Comparison of ENCODE assay signal across 9 cellular contexts in the genomic region with DNA sequence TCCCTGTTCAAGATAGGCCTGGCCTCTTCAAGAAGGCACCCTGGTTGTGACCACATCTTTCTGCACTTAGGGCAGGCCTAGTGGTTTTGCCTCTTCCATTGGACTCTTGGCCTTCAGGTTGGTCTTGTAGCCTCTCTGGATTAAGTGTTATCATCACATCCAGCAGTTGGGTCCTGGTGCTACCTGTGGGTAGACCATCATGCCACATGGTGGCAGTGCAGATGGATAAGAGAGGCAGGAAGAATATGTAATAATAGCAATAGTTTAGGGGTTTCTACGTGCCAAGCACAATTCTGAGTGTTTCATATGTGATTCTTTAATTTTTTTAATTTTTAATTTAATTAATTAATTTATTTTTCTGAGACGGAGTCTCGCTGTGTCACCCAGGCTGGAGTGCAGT. TPM values are rescaled to one million over a fixed set of nuclear protein-coding genes. Genes with fewer than 3 reads are reported as not detected.
DNase-seq lines count a peak whose midpoint lies in the region; ATAC-seq and TF ChIP-seq lines count a peak whose summit lies in the region.
"Had no signal": no experiment of that assay in that cellular context is flagged by ENCODE, and none has a peak within 500 bp of the region (broad histone marks: within the 10 kb centered on the region; RNA-seq: fewer than 3 reads in every experiment).

No MANE protein-coding gene starts in this region.

- no peaks in the 10 kb centered on the region for H3K9me3 ChIP-seq in tibial artery

- no peak overlapping the region for H3K4me3 ChIP-seq in tibial artery

- no peak for ATAC-seq in activated naive CD8-positive, alpha-beta T cell treated with anti-CD3 and anti-CD28 coated beads, Interleukin-2, amount 50 U/mL, for 24 hours
- ATAC-seq in HG02571 (IDR thresholded peaks at IDR 0.05; ENCODE audit: unreplicated experiment) (no peak), HG03108 (IDR thresholded peaks at IDR 0.05; ENCODE audit: unreplicated experiment) (no peak)

- TF ChIP-seq CTCF in progenitor cell of endocrine pancreas (IDR thresholded peaks at IDR 0.05; ENCODE audit: unreplicated experiment), result peak; percentile 34
- TF ChIP-seq CTCF in tibial artery (IDR thresholded peaks at IDR 0.05), result no peak

- no peak overlapping the region for H3K4me3 Mint-ChIP-seq in activated naive CD8-positive, alpha-beta T cell treated with anti-CD3 and anti-CD28 coated beads, Interleukin-2, amount 50 U/mL, for 24 hours
- H3K4me3 Mint-ChIP-seq in progenitor cell of endocrine pancreas (ENCODE audit: low read depth), result no peak overlapping the region
- H3K4me3 Mint-ChIP-seq: naive B cell had no signal

- no peaks in the 10 kb centered on the region for H3K4me1 Mint-ChIP-seq in activated naive CD8-positive, alpha-beta T cell treated with anti-CD3 and anti-CD28 coated beads, Interleukin-2, amount 50 U/mL, for 24 hours
- no peaks in the 10 kb centered on the region for H3K4me1 Mint-ChIP-seq in progenitor cell of endocrine pancreas (ENCODE audit: low read depth)
- H3K4me1 Mint-ChIP-seq: naive B cell had no signal

- no peaks in the 10 kb centered on the region for H3K27me3 ChIP-seq in tibial artery

- no peaks in the 10 kb centered on the region for H3K36me3 Mint-ChIP-seq in activated naive CD8-positive, alpha-beta T cell treated with anti-CD3 and anti-CD28 coated beads, Interleukin-2, amount 50 U/mL, for 24 hours (ENCODE audit: low read depth)
- no peaks in the 10 kb centered on the region for H3K36me3 Mint-ChIP-seq in progenitor cell of endocrine pancreas (ENCODE audit: insufficient read depth)

- no peaks in the 10 kb centered on the region for H3K36me3 ChIP-seq in tibial artery

- no peak overlapping the region for H3K27ac Mint-ChIP-seq in activated naive CD8-positive, alpha-beta T cell treated with anti-CD3 and anti-CD28 coated beads, Interleukin-2, amount 50 U/mL, for 24 hours
- H3K27ac Mint-ChIP-seq in progenitor cell of endocrine pancreas, result no peak overlapping the region

- peaks cover 16% of the 10 kb centered on the region for H3K27me3 Mint-ChIP-seq in activated naive CD8-positive, alpha-beta T cell treated with anti-CD3 and anti-CD28 coated beads, Interleukin-2, amount 50 U/mL, for 24 hours
- H3K27me3 Mint-ChIP-seq in progenitor cell of endocrine pancreas, result no peaks in the 10 kb centered on the region

- peak; percentile 2 to 9 for DNase-seq in stimulated activated CD4-positive, alpha-beta T cell treated with anti-CD3 and anti-CD28 coated beads, Interleukin-2, amount 100 ng/mL, for 48 hours
- no peak for DNase-seq in stimulated activated CD4-positive, alpha-beta T cell treated with anti-CD3 and anti-CD28 coated beads, Interleukin-1b, Interleukin-23, amount 100 ng/mL, for 48 hours
- DNase-seq in LHCN-M2 (ENCODE audit: low read depth) (peak; percentile 3), progenitor cell of endocrine pancreas (ENCODE audit: low spot score, unreplicated experiment) (no peak), tibial artery (no peak)
- DNase-seq in activated naive CD8-positive, alpha-beta T cell treated with anti-CD3 and anti-CD28 coated beads, Interleukin-2, amount 50 U/mL, for 24 hours, result peak; percentile 7
- DNase-seq: naive B cell had no signal

- no peak overlapping the region for H3K27ac ChIP-seq in tibial artery

- intact Hi-C loops in tibial artery (cut with DNase I; ENCODE audit: low total_unique reads), result no loop called here

- no peaks in the 10 kb centered on the region for H3K4me1 ChIP-seq in tibial artery

- H3K9me3 Mint-ChIP-seq in activated naive CD8-positive, alpha-beta T cell treated with anti-CD3 and anti-CD28 coated beads, Interleukin-2, amount 50 U/mL, for 24 hours, result peaks cover 4% of the 10 kb centered on the region
- peaks cover 5% of the 10 kb centered on the region for H3K9me3 Mint-ChIP-seq in progenitor cell of endocrine pancreas (ENCODE audit: low read depth)

RNA-seq across cellular contexts. Expression of a gene that starts 28.5 kb away (rescaled TPM):
- total RNA-seq in LHCN-M2 (2014; rRNA removed) (48.5 and 59.8 TPM in 2 replicates), progenitor cell of endocrine pancreas (66.0 and 67.2 TPM in 2 replicates)
- polyA plus RNA-seq in LHCN-M2 (2012), result 72.9 TPM

RNA-seq across cellular contexts. Expression of a gene that starts 46.9 kb away (rescaled TPM):
- not detected in 2 replicates for total RNA-seq in LHCN-M2 (2014; rRNA removed)
- not detected for polyA plus RNA-seq in LHCN-M2 (2012)
- total RNA-seq in progenitor cell of endocrine pancreas, result not detected in 2 replicates

Comparison
In these comparisons a context has a peak if more than half of its experiments do, and no peak if none do; other contexts are left out.
1. DNase-seq: peak in stimulated activated CD4-positive, alpha-beta T cell treated with anti-CD3 and anti-CD28 coated beads, Interleukin-2, amount 100 ng/mL, for 48 hours (2 of 2), LHCN-M2 (single experiment) and activated naive CD8-positive, alpha-beta T cell treated with anti-CD3 and anti-CD28 coated beads, Interleukin-2, amount 50 U/mL, for 24 hours (single experiment); none in stimulated activated CD4-positive, alpha-beta T cell treated with anti-CD3 and anti-CD28 coated beads, Interleukin-1b, Interleukin-23, amount 100 ng/mL, for 48 hours (single experiment), progenitor cell of endocrine pancreas (single experiment) and tibial artery (0 of 2).